ENCODE assay signal across 33 cellular contexts in genomic region chr16:84159006-84159405, GRCh38. TPM values are rescaled to one million over a fixed set of nuclear protein-coding genes. Genes with fewer than 3 reads are reported as not detected.
"Had no signal": no experiment of that assay in that cellular context is flagged by ENCODE, and none has a peak within 500 bp of the region (broad histone marks: within the 10 kb centered on the region; RNA-seq: fewer than 3 reads in every experiment).

No MANE protein-coding gene starts in this region.

- DNase-seq: activated CD4-positive, alpha-beta memory T cell treated with anti-CD3 and anti-CD28 coated beads, Interleukin-2, amount 10 ng/mL, durations not matched to agents 7 days and 5 days; activated CD4-positive, alpha-beta T cell treated with anti-CD3 and anti-CD28 coated beads for 1 hour; activated CD4-positive, alpha-beta T cell treated with anti-CD3 and anti-CD28 coated beads, Interleukin-2, amount 10 ng/mL, durations not matched to agents 7 days and 5 days; activated gamma-delta T cell treated with Interleukin-2 at 50 U/mL for 16 hours; activated naive CD4-positive, alpha-beta T cell treated with anti-CD3 and anti-CD28 coated beads, Interleukin-2, amount 50 U/mL, for 16 hours; activated T-cell treated with anti-CD3 and anti-CD28 coated beads, Interleukin-2, amount 50 U/mL, for 4 hours; amniotic stem cell; caudate nucleus; cortex of kidney; effector memory CD8-positive, alpha-beta T cell; foreskin fibroblast; head of caudate nucleus; hippocampal formation; left cardiac atrium; naive B cell; nephron progenitor cell; ovary; stimulated activated CD4-positive, alpha-beta T cell treated with anti-CD3 and anti-CD28 coated beads, Interleukin-4, amount 100 ng/mL, for 24 hours; T1000 had no signal

- H3K4me3 Mint-ChIP-seq: activated CD4-positive, alpha-beta memory T cell treated with anti-CD3 and anti-CD28 coated beads, Interleukin-2, amount 10 ng/mL, durations not matched to agents 7 days and 5 days; activated CD4-positive, alpha-beta T cell treated with anti-CD3 and anti-CD28 coated beads, Interleukin-2, amount 10 ng/mL, durations not matched to agents 7 days and 5 days; activated T-cell treated with anti-CD3 and anti-CD28 coated beads, Interleukin-2, amount 50 U/mL, for 4 hours; activated T-helper 17 cell treated with anti-CD3 and anti-CD28 coated beads, Interleukin-2, amount 50 U/mL, for 72 hours; effector memory CD8-positive, alpha-beta T cell; mesothelial cell of epicardium; naive B cell; nephron progenitor cell; stimulated activated effector memory CD8-positive, alpha-beta T cell treated with anti-CD3 and anti-CD28 coated beads, Interleukin-12 subunit alpha, Interleukin-12 subunit beta, amount 100 ng/mL, for 72 hours; stimulated activated naive CD8-positive, alpha-beta T cell treated with anti-CD3 and anti-CD28 coated beads, Interleukin-15, Interleukin-2, amounts not matched to agents 100 ng/mL and 50 ng/mL, for 24 hours; type B pancreatic cell had no signal

- ATAC-seq: activated T-cell treated with anti-CD3 and anti-CD28 coated beads, Interleukin-2, amount 50 U/mL, for 4 hours; activated T-helper 17 cell treated with anti-CD3 and anti-CD28 coated beads, Interleukin-2, amount 50 U/mL, for 72 hours; effector memory CD8-positive, alpha-beta T cell; left cardiac atrium; sciatic nerve; stimulated activated effector memory CD8-positive, alpha-beta T cell treated with anti-CD3 and anti-CD28 coated beads, Interleukin-12 subunit alpha, Interleukin-12 subunit beta, amount 100 ng/mL, for 72 hours had no signal

- H3K9me3 ChIP-seq: ovary, thoracic aorta, vagina had no signal

- H3K36me3 Mint-ChIP-seq: mesothelial cell of epicardium; naive B cell; stimulated activated effector memory CD8-positive, alpha-beta T cell treated with anti-CD3 and anti-CD28 coated beads, Interleukin-12 subunit alpha, Interleukin-12 subunit beta, amount 100 ng/mL, for 72 hours; type B pancreatic cell had no signal

- H3K4me3 ChIP-seq: ovary, skin epidermis, thoracic aorta, vagina had no signal

- H3K27me3 ChIP-seq: ovary, vagina had no signal

- H3K27ac Mint-ChIP-seq: activated CD4-positive, alpha-beta memory T cell treated with anti-CD3 and anti-CD28 coated beads, Interleukin-2, amount 10 ng/mL, durations not matched to agents 7 days and 5 days; activated CD4-positive, alpha-beta T cell treated with anti-CD3 and anti-CD28 coated beads, Interleukin-2, amount 10 ng/mL, durations not matched to agents 7 days and 5 days; activated T-helper 17 cell treated with anti-CD3 and anti-CD28 coated beads, Interleukin-2, amount 50 U/mL, for 72 hours; effector memory CD8-positive, alpha-beta T cell; mesothelial cell of epicardium; nephron progenitor cell; progenitor cell of endocrine pancreas; stimulated activated effector memory CD8-positive, alpha-beta T cell treated with anti-CD3 and anti-CD28 coated beads, Interleukin-12 subunit alpha, Interleukin-12 subunit beta, amount 100 ng/mL, for 72 hours; stimulated activated naive CD8-positive, alpha-beta T cell treated with anti-CD3 and anti-CD28 coated beads, Interleukin-15, Interleukin-2, amounts not matched to agents 100 ng/mL and 50 ng/mL, for 24 hours; type B pancreatic cell had no signal

- H3K4me1 ChIP-seq: vagina had no signal

- H3K9me3 Mint-ChIP-seq: activated CD4-positive, alpha-beta memory T cell treated with anti-CD3 and anti-CD28 coated beads, Interleukin-2, amount 10 ng/mL, durations not matched to agents 7 days and 5 days; activated CD4-positive, alpha-beta T cell treated with anti-CD3 and anti-CD28 coated beads, Interleukin-2, amount 10 ng/mL, durations not matched to agents 7 days and 5 days; activated T-cell treated with anti-CD3 and anti-CD28 coated beads, Interleukin-2, amount 50 U/mL, for 4 hours; activated T-helper 17 cell treated with anti-CD3 and anti-CD28 coated beads, Interleukin-2, amount 50 U/mL, for 72 hours; effector memory CD8-positive, alpha-beta T cell; naive B cell; stimulated activated effector memory CD8-positive, alpha-beta T cell treated with anti-CD3 and anti-CD28 coated beads, Interleukin-12 subunit alpha, Interleukin-12 subunit beta, amount 100 ng/mL, for 72 hours; stimulated activated naive CD8-positive, alpha-beta T cell treated with anti-CD3 and anti-CD28 coated beads, Interleukin-15, Interleukin-2, amounts not matched to agents 100 ng/mL and 50 ng/mL, for 24 hours; type B pancreatic cell had no signal

- H3K4me1 Mint-ChIP-seq: activated CD4-positive, alpha-beta memory T cell treated with anti-CD3 and anti-CD28 coated beads, Interleukin-2, amount 10 ng/mL, durations not matched to agents 7 days and 5 days; activated CD4-positive, alpha-beta T cell treated with anti-CD3 and anti-CD28 coated beads, Interleukin-2, amount 10 ng/mL, durations not matched to agents 7 days and 5 days; activated T-helper 17 cell treated with anti-CD3 and anti-CD28 coated beads, Interleukin-2, amount 50 U/mL, for 72 hours; naive B cell; stimulated activated effector memory CD8-positive, alpha-beta T cell treated with anti-CD3 and anti-CD28 coated beads, Interleukin-12 subunit alpha, Interleukin-12 subunit beta, amount 100 ng/mL, for 72 hours had no signal

- H3K36me3 ChIP-seq: ovary, thoracic aorta, vagina had no signal

- H3K27ac ChIP-seq: ovary, skin epidermis, thoracic aorta, vagina had no signal

RNA-seq across cellular contexts. Expression of gene DNAAF1, which starts 13.9 kb away (rescaled TPM):
- total RNA-seq: activated CD4-positive, alpha-beta memory T cell treated with anti-CD3 and anti-CD28 coated beads, Interleukin-2, amount 10 ng/mL, durations not matched to agents 7 days and 5 days; activated T-cell treated with anti-CD3 and anti-CD28 coated beads, Interleukin-2, amount 50 U/mL, for 4 hours; chondrocyte; endothelial cell of umbilical vein; left cardiac atrium; thoracic aorta; vagina had no signal

RNA-seq across cellular contexts. Expression of gene ADAD2, which starts 32.0 kb away (rescaled TPM):
- total RNA-seq: activated CD4-positive, alpha-beta memory T cell treated with anti-CD3 and anti-CD28 coated beads, Interleukin-2, amount 10 ng/mL, durations not matched to agents 7 days and 5 days; activated CD4-positive, alpha-beta T cell treated with anti-CD3 and anti-CD28 coated beads, Interleukin-2, amount 10 ng/mL, durations not matched to agents 7 days and 5 days; activated T-helper 17 cell treated with anti-CD3 and anti-CD28 coated beads, Interleukin-2, amount 50 U/mL, for 72 hours; chondrocyte; endothelial cell of umbilical vein; mesothelial cell of epicardium; progenitor cell of endocrine pancreas; renal cortical epithelial cell; sciatic nerve; thoracic aorta; vagina had no signal
- polyA plus RNA-seq: keratinocyte had no signal
